Comparison of ENCODE assay signal across 8 cellular contexts in genomic region chr7:130904031-130904757, GRCh38.
DNase-seq lines count a peak whose midpoint lies in the region; ATAC-seq and TF ChIP-seq lines count a peak whose summit lies in the region.

No MANE protein-coding gene starts in this region.

- peak overlapping the region; percentile 62 for H2AK5ac ChIP-seq in IMR-90 (ENCODE audit: low read depth, low read length)

- peak overlapping the region; percentile 48 for H3K14ac ChIP-seq in IMR-90 (replicated peaks; ENCODE audit: low read depth, low read length)

- TF ChIP-seq CTCF in IMR-90 (conservative IDR thresholded peaks at IDR 0.05; ENCODE audit: low read depth, low read length) (no peak), mammary epithelial cell (conservative IDR thresholded peaks at IDR 0.05 in 1 of 2, IDR thresholded peaks at IDR 0.05 in 1 of 2; ENCODE audit: extremely low read depth in 1 of 2, insufficient read depth in 1 of 2, low read depth in 1 of 2, low read length in 2 of 2) (no peak), GM20000 (IDR thresholded peaks at IDR 0.05; ENCODE audit: extremely low read depth, missing control alignments) (no peak)

- DNase-seq in IMR-90 (peak; percentile 93), mammary epithelial cell (peak; percentile 95), lung microvascular endothelial cell (ENCODE audit: low read depth in 2 of 2) (peak; percentile 85 to 97), GM20000 (ENCODE audit: low spot score) (no peak)
- no peak for DNase-seq in activated effector memory CD4-positive, alpha-beta T cell treated with Interleukin-2 at 50 U/mL for 16 hours

- H3K27me3 ChIP-seq in ACC112 (ENCODE audit: insufficient read depth, low read length) (no peaks in the 10 kb centered on the region), IMR-90 (ENCODE audit: control insufficient read depth, insufficient read depth, low read length) (no peaks in the 10 kb centered on the region), mammary epithelial cell (ENCODE audit: insufficient read depth, low read length) (no peaks in the 10 kb centered on the region)

- BruUV-seq in IMR-90 (replicated peaks; lab: Mats Ljungman, UMichigan) (no TSS peak), mammary epithelial cell (replicated peaks; lab: Mats Ljungman, UMichigan) (no TSS peak)

- H3K4me2 ChIP-seq in IMR-90 (ENCODE audit: low read depth, low read length) (peak overlapping the region; percentile 86), mammary epithelial cell (ENCODE audit: insufficient read depth, low read depth, low read length) (peak overlapping the region; percentile 57)

- H3K27ac ChIP-seq in ACC112 (ENCODE audit: low read depth, low read length): peak overlapping the region; percentile 100
- peak overlapping the region; percentile 98 for H3K27ac ChIP-seq in IMR-90 (ENCODE audit: insufficient read depth, low read length)
- H3K27ac ChIP-seq in mammary epithelial cell (ENCODE audit: insufficient read depth, low read depth, low read length): peak overlapping the region; percentile 98

- peaks cover 93% of the 10 kb centered on the region for H4K20me1 ChIP-seq in IMR-90 (ENCODE audit: insufficient read depth, low read length)
- H4K20me1 ChIP-seq in mammary epithelial cell (ENCODE audit: insufficient read depth, low read length): no peaks in the 10 kb centered on the region

- H4K5ac ChIP-seq in IMR-90 (ENCODE audit: low read depth, low read length): peak overlapping the region; percentile 63

- H3K9me3 ChIP-seq in IMR-90 (ENCODE audit: control insufficient read depth, insufficient read depth, low read length) (no peaks in the 10 kb centered on the region), mammary epithelial cell (replicated peaks; ENCODE audit: insufficient read depth, low read length) (no peaks in the 10 kb centered on the region)

- intact Hi-C loops in IMR-90 (cut with micrococcal nuclease) (no loop called here), mammary epithelial cell (cut with micrococcal nuclease) (loop anchor here (1.0 to 2.0 kb wide), 3 partner anchors 9 to 137 kb away; no protein-coding TSS in a partner anchor)

- H2BK120ac ChIP-seq in IMR-90 (ENCODE audit: low read depth, low read length): peak overlapping the region; percentile 52

- peaks cover 0 to 16% of the 10 kb centered on the region in 2 experiments; a peak in 2 of 4 replicates for H3K79me1 ChIP-seq in IMR-90 (ENCODE audit: low read depth in 1 of 2, low read length in 2 of 2)

- peak overlapping the region; percentile 66 for H3K9ac ChIP-seq in IMR-90 (ENCODE audit: low read depth, low read length)
- peak overlapping the region; percentile 78 for H3K9ac ChIP-seq in mammary epithelial cell (ENCODE audit: insufficient read depth, low read length)

- peaks cover 22% of the 10 kb centered on the region for H3K9me1 ChIP-seq in IMR-90 (ENCODE audit: insufficient read depth, low read length)

- CTCF ChIA-PET in IMR-90 (lab: Yijun Ruan, JAX): interaction anchor here (1.3 kb wide), 1 partner anchor 165 kb away, joined by 3 read pairs; no protein-coding TSS in a partner anchor
- CTCF ChIA-PET in mammary epithelial cell (lab: Charles Lee; ENCODE audit: low non-redundant PET): no interaction called here

- peak overlapping the region; percentile 10; the same call in 1 of the 2 replicates for H2BK20ac ChIP-seq in IMR-90 (ENCODE audit: low read depth, low read length)

- H2AFZ ChIP-seq in ACC112 (ENCODE audit: low read length, unreplicated experiment): no peak overlapping the region
- no peak overlapping the region for H2AFZ ChIP-seq in IMR-90 (replicated peaks; ENCODE audit: low read length, poor library complexity)
- H2AFZ ChIP-seq in mammary epithelial cell (ENCODE audit: low read depth, low read length): no peak overlapping the region

- peaks cover 93% of the 10 kb centered on the region for H3K79me2 ChIP-seq in ACC112 (ENCODE audit: control insufficient read depth, insufficient read depth, low read length, unreplicated experiment)
- H3K79me2 ChIP-seq in mammary epithelial cell (ENCODE audit: insufficient read depth, low read length): peaks cover 92% of the 10 kb centered on the region

- peak overlapping the region; percentile 77; the same call in 1 of the 2 replicates for H3K23ac ChIP-seq in IMR-90 (ENCODE audit: low read depth, low read length)

- H3K18ac ChIP-seq in IMR-90 (ENCODE audit: low read depth, low read length): peak overlapping the region; percentile 53

- H2AK9ac ChIP-seq in IMR-90 (replicated peaks; ENCODE audit: low read depth, low read length, poor library complexity): no peak overlapping the region

- 0 out of 3 replicates have a peak overlapping the region, but pooled peaks have one; percentile 3 for H2BK15ac ChIP-seq in IMR-90 (ENCODE audit: low read depth, low read length)

- WGBS in IMR-90 (ENCODE audit: extremely low coverage in 2 of 2, insufficient read length in 1 of 2), 2 experiments: no CpG with 5 or more reads among the region's 9 CpGs
- WGBS in mammary epithelial cell (ENCODE audit: low coverage, missing lambda C conversion rate): 0% methylated on average over 9 of the region's 9 CpGs

- no peak for TF ChIP-seq RAD21 in IMR-90 (IDR thresholded peaks at IDR 0.05; ENCODE audit: low read length)

- peak overlapping the region; percentile 1 to 87; a peak in 3 of 4 replicates for H4K8ac ChIP-seq in IMR-90 (ENCODE audit: low read depth in 2 of 2, low read length in 2 of 2)

- dilution Hi-C loops in IMR-90 (cut with HindIII; ENCODE audit: low sequenced_read_pairs, unreplicated experiment): no loop called here
- dilution Hi-C loops in mammary epithelial cell (cut with HindIII; ENCODE audit: low sequenced_read_pairs): no loop called here

- H3K4me1 ChIP-seq in ACC112 (ENCODE audit: control insufficient read depth, insufficient read depth, low read length, unreplicated experiment) (peaks cover 78% of the 10 kb centered on the region), IMR-90 (ENCODE audit: control insufficient read depth, insufficient read depth, low read length) (peaks cover 40% of the 10 kb centered on the region), mammary epithelial cell (ENCODE audit: insufficient read depth, low read length) (peaks cover 75% of the 10 kb centered on the region)

- in situ Hi-C loops in IMR-90 (cut with MboI; ENCODE audit: low sequenced_read_pairs): no loop called here
- in situ Hi-C loops in mammary epithelial cell (cut with MboI; ENCODE audit: low sequenced_read_pairs in 2 of 2): no loop called here

- peak overlapping the region; percentile 96 for H2BK5ac ChIP-seq in IMR-90 (ENCODE audit: low read depth, low read length, poor library complexity, severe bottlenecking)

- peak overlapping the region; percentile 60 for H3K4me3 ChIP-seq in ACC112 (ENCODE audit: low read depth, low read length)
- peak overlapping the region; percentile 2; the same call in 1 of the 2 replicates for H3K4me3 ChIP-seq in IMR-90 (ENCODE audit: insufficient read depth, low read depth, low read length)
- no peak overlapping the region for H3K4me3 ChIP-seq in mammary epithelial cell (replicated peaks in 1 of 3; ENCODE audit: insufficient read depth in 1 of 3, low read depth in 2 of 3, low read length in 3 of 3)

- POLR2A ChIA-PET in IMR-90 (lab: Charles Lee; ENCODE audit: unreplicated experiment): interaction anchor here (0.6 to 2.6 kb wide), 8 partner anchors 9 to 552 kb away, joined by 3 to 10 read pairs (median 5); no protein-coding TSS in a partner anchor

- TF ChIP-seq POLR2A in IMR-90 (IDR thresholded peaks at IDR 0.05; ENCODE audit: low read depth, low read length): peak; percentile 72

- H3K4ac ChIP-seq in IMR-90 (ENCODE audit: low read depth, low read length): peak overlapping the region; percentile 78

- H3K36me3 ChIP-seq in ACC112 (ENCODE audit: insufficient read depth, low read length) (peaks cover 29% of the 10 kb centered on the region), IMR-90 (ENCODE audit: control insufficient read depth, insufficient read depth, low read length) (peaks cover 46% of the 10 kb centered on the region), mammary epithelial cell (ENCODE audit: insufficient read depth, low read length) (peaks cover 31% of the 10 kb centered on the region)

- ATAC-seq in IMR-90 (ENCODE audit: low read depth) (peak; percentile 11), GM19463 (IDR thresholded peaks at IDR 0.05; ENCODE audit: unreplicated experiment) (no peak), GM19328 (IDR thresholded peaks at IDR 0.05; ENCODE audit: unreplicated experiment) (no peak)

- H4K91ac ChIP-seq in IMR-90 (ENCODE audit: insufficient read depth, low read depth, low read length): peak overlapping the region; percentile 29

- peak overlapping the region; percentile 50 for H3K56ac ChIP-seq in IMR-90 (ENCODE audit: extremely low read depth, insufficient read depth, low read length)

TF ChIP-seq in IMR-90, 13 proteins besides CTCF, POLR2A, EP300 and RAD21 (continues in another document):
- no peak for TF ChIP-seq RFX5 (IDR thresholded peaks at IDR 0.05; ENCODE audit: low read depth, low read length)
- 0 out of 2 replicates have a peak, but pooled peaks have one; percentile 3 for TF ChIP-seq USF2 (IDR thresholded peaks at IDR 0.05; ENCODE audit: low read depth, low read length)
- TF ChIP-seq ELK1 (IDR thresholded peaks at IDR 0.05; ENCODE audit: borderline replicate concordance, low read depth, low read length): no peak
- no peak for TF ChIP-seq RCOR1 (IDR thresholded peaks at IDR 0.05; ENCODE audit: insufficient replicate concordance, low read length)
- peak; percentile 77 for TF ChIP-seq CEBPB (IDR thresholded peaks at IDR 0.05; ENCODE audit: low read depth, low read length)
- peak; percentile 15; the same call in 1 of the 2 replicates for TF ChIP-seq BHLHE40 (IDR thresholded peaks at IDR 0.05; ENCODE audit: low read depth, low read length)
- TF ChIP-seq MAFK (IDR thresholded peaks at IDR 0.05; ENCODE audit: low read depth, low read length): no peak; the same call in 1 of the 2 replicates
- peak; percentile 73 for TF ChIP-seq FOS (IDR thresholded peaks at IDR 0.05; ENCODE audit: low read depth, low read length)
- no peak for TF ChIP-seq SMC3 (IDR thresholded peaks at IDR 0.05; ENCODE audit: low read depth, low read length)

Comparison
In these comparisons a context has a peak if more than half of its experiments do, and no peak if none do; other contexts are left out.
1. H3K4me3 ChIP-seq: peak in ACC112 (single experiment) and IMR-90 (single experiment); none in mammary epithelial cell (0 of 3).
2. DNase-seq: peak in IMR-90 (single experiment), mammary epithelial cell (single experiment) and lung microvascular endothelial cell (2 of 2); none in activated effector memory CD4-positive, alpha-beta T cell treated with Interleukin-2 at 50 U/mL for 16 hours (single experiment) and GM20000 (single experiment).
3. Peak in every context shown above with its lines, with median percentiles within 50 percentile points of each other: H3K27ac ChIP-seq.